Comparison of ENCODE assay signal across 23 cellular contexts in the genomic region with DNA sequence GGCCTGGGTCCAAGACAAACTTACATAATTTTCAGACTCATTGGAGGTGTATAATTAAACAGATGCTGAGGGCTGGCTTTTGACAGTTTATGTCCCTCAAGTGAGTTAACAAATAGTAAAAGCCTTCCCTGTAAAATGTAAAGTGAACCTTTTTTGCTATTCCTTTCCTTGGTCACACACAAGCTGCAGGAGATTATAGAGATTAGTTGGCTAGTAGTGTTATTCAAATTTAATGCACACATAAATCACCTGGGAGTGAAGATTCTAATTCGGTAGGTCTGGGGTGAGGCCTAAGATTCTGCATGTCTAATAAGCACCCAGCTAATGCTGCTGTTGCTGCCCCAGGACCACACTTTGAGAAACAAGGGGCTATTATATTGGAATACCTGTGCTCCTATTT.
DNase-seq lines count a peak whose midpoint lies in the region; FAIRE-seq and TF ChIP-seq lines count a peak whose summit lies in the region.
"Had no signal": no experiment of that assay in that cellular context is flagged by ENCODE, and none has a peak within 500 bp of the region (broad histone marks: within the 10 kb centered on the region; RNA-seq: fewer than 3 reads in every experiment).

No MANE protein-coding gene starts in this region.

- H3K4me2 ChIP-seq in OCI-LY7 (ENCODE audit: low read length) = no peak overlapping the region
- H3K4me2 ChIP-seq: A549; BLaER1 treated with 17β-estradiol and CSF1 and Interleukin-3, amounts not matched to agents 10 nM and 100 nM had no signal

- no TSS peak for BruUV-seq in OCI-LY7 (replicated peaks; lab: Mats Ljungman, UMichigan)

- TF ChIP-seq CTCF in OCI-LY7 (conservative IDR thresholded peaks at IDR 0.05; ENCODE audit: low read length) = no peak

- DNase-seq in NCI-H446 treated with DMSO at 0.1 percent for 48 hours (lab: John Stamatoyannopoulos, UW) = peak; percentile 3
- DNase-seq in NCI-H446 (lab: John Stamatoyannopoulos, UW) = no peak
- peak; percentile 97 for DNase-seq in NCI-H69 (lab: John Stamatoyannopoulos, UW)
- DNase-seq in OCI-LY7 (ENCODE audit: low spot score) = no peak
- DNase-seq in GM19239 (ENCODE audit: insufficient read length, low spot score) = no peak
- DNase-seq in LoVo (ENCODE audit: low spot score) = no peak
- DNase-seq in HEK293T (ENCODE audit: extremely low spot score) = no peak
- DNase-seq: 8988T; ACHN; AML-193; BE2C; CD4-positive, alpha-beta T cell; CD8-positive, alpha-beta memory T cell; DMS 273 treated with DMSO at 0.1 percent for 48 hours; DMS79; EL; GDM1; H7; HCEC 1CT had no signal

- CTCF ChIA-PET in OCI-LY7 (lab: Charles Lee; ENCODE audit: unreplicated experiment) = no interaction called here
- CTCF ChIA-PET in HEK293T (lab: Yijun Ruan, JAX) = no interaction called here

- H3K4me1 ChIP-seq in OCI-LY7 (ENCODE audit: insufficient read depth, low read length, poor library complexity, severe bottlenecking) = peaks cover 21% of the 10 kb centered on the region
- H3K4me1 ChIP-seq: A549; BE2C; BLaER1 treated with 17β-estradiol and CSF1 and Interleukin-3, amounts not matched to agents 10 nM and 100 nM had no signal

- no peaks in the 10 kb centered on the region for H3K9me2 ChIP-seq in OCI-LY7 (ENCODE audit: insufficient read depth, low read length)

- no peaks in the 10 kb centered on the region for H3K36me3 ChIP-seq in OCI-LY7 (ENCODE audit: insufficient read depth, low read length)
- H3K36me3 ChIP-seq: BE2C; BLaER1 treated with 17β-estradiol and CSF1 and Interleukin-3, amounts not matched to agents 10 nM and 100 nM had no signal

- no peak for FAIRE-seq in GM19239 (lab: Jason Lieb, UNC)
- FAIRE-seq: A549, D721Med, GM12878 had no signal

- no peaks in the 10 kb centered on the region for H3K9me3 ChIP-seq in OCI-LY7 (ENCODE audit: low read length)
- H3K9me3 ChIP-seq: A549; BE2C; BLaER1 treated with 17β-estradiol and CSF1 and Interleukin-3, amounts not matched to agents 10 nM and 100 nM had no signal

- intact Hi-C loops in OCI-LY7 (cut with micrococcal nuclease; ENCODE audit: unreplicated experiment) = no loop called here

- peak overlapping the region; percentile 21; the same call in 1 of the 2 replicates for H2AFZ ChIP-seq in OCI-LY7 (ENCODE audit: low read length)

- H3K27ac ChIP-seq in OCI-LY7 (ENCODE audit: low read depth, low read length, poor library complexity, severe bottlenecking) = no peak overlapping the region
- H3K27ac ChIP-seq: A549; BLaER1 treated with 17β-estradiol and CSF1 and Interleukin-3, amounts not matched to agents 10 nM and 100 nM had no signal

- POLR2A ChIA-PET in OCI-LY7 (lab: Charles Lee) (interaction anchor here (0.7 kb wide), 1 partner anchor 88 kb away, joined by 3 read pairs; no protein-coding TSS in a partner anchor), HEK293T (lab: Yijun Ruan, JAX) (no interaction called here)

- no peaks in the 10 kb centered on the region for H3K79me2 ChIP-seq in OCI-LY7 (ENCODE audit: insufficient read depth, low read depth, low read length)

- no peak overlapping the region for H3K4me3 ChIP-seq in OCI-LY7 (ENCODE audit: low read depth, low read length, poor library complexity, severe bottlenecking)
- H3K4me3 ChIP-seq: A549; BLaER1 treated with 17β-estradiol and CSF1 and Interleukin-3, amounts not matched to agents 10 nM and 100 nM; GM12878 had no signal

- H4K20me1 ChIP-seq in OCI-LY7 (ENCODE audit: insufficient read depth, low read length) = no peaks in the 10 kb centered on the region
- H4K20me1 ChIP-seq: BLaER1 treated with 17β-estradiol and CSF1 and Interleukin-3, amounts not matched to agents 10 nM and 100 nM had no signal

TF ChIP-seq in HEK293T, 16 proteins besides CTCF, POLR2A, EP300 and RAD21:
- TF ChIP-seq LEF1 (IDR thresholded peaks at IDR 0.05; ENCODE audit: borderline replicate concordance) (no peak), FOXA1 (IDR thresholded peaks at IDR 0.05) (no peak), TARDBP (IDR thresholded peaks at IDR 0.05) (no peak), ARNT (IDR thresholded peaks at IDR 0.05) (no peak), SP1 (IDR thresholded peaks at IDR 0.05) (no peak), FOXK2 (IDR thresholded peaks at IDR 0.05) (no peak), BHLHE40 (IDR thresholded peaks at IDR 0.05; ENCODE audit: borderline replicate concordance) (no peak), CTBP1 (IDR thresholded peaks at IDR 0.05; ENCODE audit: borderline replicate concordance) (no peak), L3MBTL2 (conservative IDR thresholded peaks at IDR 0.05) (no peak)
TF ChIP-seq in HEK293T: peak in this region for 0.

Comparison
In these comparisons a context has a peak if more than half of its experiments do, and no peak if none do; other contexts are left out.
1. DNase-seq: peak in NCI-H446 treated with DMSO at 0.1 percent for 48 hours (single experiment) and NCI-H69 (single experiment); none in NCI-H446 (0 of 2), OCI-LY7 (single experiment), GM19239 (single experiment), LoVo (single experiment) and HEK293T (single experiment).